Comparison of ENCODE assay signal across 1 cellular context in the genomic region with DNA sequence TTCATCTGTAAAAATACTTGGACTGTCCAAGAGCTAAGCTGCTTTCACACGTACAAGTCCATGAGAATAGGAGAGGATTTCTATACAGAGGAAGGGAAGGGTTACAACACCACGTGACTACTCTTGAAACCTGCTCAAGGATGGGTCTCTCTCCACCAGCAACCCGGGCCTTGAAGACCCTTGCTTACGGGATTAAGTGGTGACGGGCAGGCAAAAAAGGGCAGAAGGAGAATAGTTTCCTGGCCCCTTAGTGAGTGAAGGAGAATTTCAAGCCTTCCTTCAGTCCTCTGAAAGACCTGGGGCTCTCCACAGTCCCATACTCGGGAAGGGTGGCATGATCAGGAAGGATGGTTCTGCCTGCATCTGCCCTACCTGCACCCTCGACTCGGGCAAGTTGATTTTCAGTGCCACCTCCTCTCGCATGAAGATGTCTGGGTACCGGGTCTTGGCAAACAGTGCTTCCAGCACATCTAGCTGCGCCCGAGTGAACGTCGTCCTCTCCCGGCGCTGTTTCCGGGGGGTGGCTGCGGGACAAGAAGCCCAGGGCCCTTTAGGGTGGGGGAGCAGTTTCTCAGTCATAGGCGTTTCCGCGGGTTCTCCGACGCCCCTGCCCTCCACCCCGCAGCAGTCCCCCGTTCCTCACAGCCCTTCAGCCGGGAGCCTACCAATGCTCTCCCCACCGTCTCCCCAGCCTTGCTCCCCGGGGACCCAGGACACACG.
TF ChIP-seq lines count a peak whose summit lies in the region.

No MANE protein-coding gene starts in this region.

TF ChIP-seq in GM23338, 12 proteins besides CTCF, POLR2A, EP300 and RAD21 (continued from another document):
- TF ChIP-seq, protein P1, sequence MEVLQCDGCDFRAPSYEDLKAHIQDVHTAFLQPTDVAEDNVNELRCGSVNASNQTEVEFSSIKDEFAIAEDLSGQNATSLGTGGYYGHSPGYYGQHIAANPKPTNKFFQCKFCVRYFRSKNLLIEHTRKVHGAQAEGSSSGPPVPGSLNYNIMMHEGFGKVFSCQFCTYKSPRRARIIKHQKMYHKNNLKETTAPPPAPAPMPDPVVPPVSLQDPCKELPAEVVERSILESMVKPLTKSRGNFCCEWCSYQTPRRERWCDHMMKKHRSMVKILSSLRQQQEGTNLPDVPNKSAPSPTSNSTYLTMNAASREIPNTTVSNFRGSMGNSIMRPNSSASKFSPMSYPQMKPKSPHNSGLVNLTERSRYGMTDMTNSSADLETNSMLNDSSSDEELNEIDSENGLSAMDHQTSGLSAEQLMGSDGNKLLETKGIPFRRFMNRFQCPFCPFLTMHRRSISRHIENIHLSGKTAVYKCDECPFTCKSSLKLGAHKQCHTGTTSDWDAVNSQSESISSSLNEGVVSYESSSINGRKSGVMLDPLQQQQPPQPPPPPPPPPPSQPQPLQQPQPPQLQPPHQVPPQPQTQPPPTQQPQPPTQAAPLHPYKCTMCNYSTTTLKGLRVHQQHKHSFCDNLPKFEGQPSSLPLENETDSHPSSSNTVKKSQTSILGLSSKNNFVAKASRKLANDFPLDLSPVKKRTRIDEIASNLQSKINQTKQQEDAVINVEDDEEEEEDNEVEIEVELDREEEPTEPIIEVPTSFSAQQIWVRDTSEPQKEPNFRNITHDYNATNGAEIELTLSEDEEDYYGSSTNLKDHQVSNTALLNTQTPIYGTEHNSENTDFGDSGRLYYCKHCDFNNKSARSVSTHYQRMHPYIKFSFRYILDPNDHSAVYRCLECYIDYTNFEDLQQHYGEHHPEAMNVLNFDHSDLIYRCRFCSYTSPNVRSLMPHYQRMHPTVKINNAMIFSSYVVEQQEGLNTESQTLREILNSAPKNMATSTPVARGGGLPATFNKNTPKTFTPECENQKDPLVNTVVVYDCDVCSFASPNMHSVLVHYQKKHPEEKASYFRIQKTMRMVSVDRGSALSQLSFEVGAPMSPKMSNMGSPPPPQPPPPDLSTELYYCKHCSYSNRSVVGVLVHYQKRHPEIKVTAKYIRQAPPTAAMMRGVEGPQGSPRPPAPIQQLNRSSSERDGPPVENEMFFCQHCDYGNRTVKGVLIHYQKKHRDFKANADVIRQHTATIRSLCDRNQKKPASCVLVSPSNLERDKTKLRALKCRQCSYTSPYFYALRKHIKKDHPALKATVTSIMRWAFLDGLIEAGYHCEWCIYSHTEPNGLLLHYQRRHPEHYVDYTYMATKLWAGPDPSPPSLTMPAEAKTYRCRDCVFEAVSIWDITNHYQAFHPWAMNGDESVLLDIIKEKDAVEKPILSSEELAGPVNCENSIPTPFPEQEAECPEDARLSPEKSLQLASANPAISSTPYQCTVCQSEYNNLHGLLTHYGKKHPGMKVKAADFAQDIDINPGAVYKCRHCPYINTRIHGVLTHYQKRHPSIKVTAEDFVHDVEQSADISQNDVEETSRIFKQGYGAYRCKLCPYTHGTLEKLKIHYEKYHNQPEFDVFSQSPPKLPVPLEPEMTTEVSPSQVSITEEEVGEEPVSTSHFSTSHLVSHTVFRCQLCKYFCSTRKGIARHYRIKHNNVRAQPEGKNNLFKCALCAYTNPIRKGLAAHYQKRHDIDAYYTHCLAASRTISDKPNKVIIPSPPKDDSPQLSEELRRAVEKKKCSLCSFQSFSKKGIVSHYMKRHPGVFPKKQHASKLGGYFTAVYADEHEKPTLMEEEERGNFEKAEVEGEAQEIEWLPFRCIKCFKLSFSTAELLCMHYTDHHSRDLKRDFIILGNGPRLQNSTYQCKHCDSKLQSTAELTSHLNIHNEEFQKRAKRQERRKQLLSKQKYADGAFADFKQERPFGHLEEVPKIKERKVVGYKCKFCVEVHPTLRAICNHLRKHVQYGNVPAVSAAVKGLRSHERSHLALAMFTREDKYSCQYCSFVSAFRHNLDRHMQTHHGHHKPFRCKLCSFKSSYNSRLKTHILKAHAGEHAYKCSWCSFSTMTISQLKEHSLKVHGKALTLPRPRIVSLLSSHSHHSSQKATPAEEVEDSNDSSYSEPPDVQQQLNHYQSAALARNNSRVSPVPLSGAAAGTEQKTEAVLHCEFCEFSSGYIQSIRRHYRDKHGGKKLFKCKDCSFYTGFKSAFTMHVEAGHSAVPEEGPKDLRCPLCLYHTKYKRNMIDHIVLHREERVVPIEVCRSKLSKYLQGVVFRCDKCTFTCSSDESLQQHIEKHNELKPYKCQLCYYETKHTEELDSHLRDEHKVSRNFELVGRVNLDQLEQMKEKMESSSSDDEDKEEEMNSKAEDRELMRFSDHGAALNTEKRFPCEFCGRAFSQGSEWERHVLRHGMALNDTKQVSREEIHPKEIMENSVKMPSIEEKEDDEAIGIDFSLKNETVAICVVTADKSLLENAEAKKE (CRISPR knock-in tag; IDR thresholded peaks at IDR 0.05): no peak
